In genomic region chr1:27357281-27358037, GRCh38 we compare ENCODE assay signal across 1 cellular context.
TF ChIP-seq lines count a peak whose summit lies in the region.

No MANE protein-coding gene starts in this region.

TF ChIP-seq in GM12878, 131 proteins besides CTCF, POLR2A, EP300 and RAD21 (continues in another document):
- TF ChIP-seq NFXL1 (IDR thresholded peaks at IDR 0.05; ENCODE audit: borderline replicate concordance), result no peak
- no peak for TF ChIP-seq MEF2B (IDR thresholded peaks at IDR 0.05; ENCODE audit: partially characterized antibody, poor library complexity, severe bottlenecking)
- no peak for TF ChIP-seq SIX5 (IDR thresholded peaks at IDR 0.05; ENCODE audit: low read depth, low read length, severe bottlenecking)
- TF ChIP-seq NKRF (conservative IDR thresholded peaks at IDR 0.05), result no peak
- no peak for TF ChIP-seq YBX1 (IDR thresholded peaks at IDR 0.05)
- TF ChIP-seq CBX3 (IDR thresholded peaks at IDR 0.05; ENCODE audit: borderline replicate concordance, low read depth), result no peak
- TF ChIP-seq TCF12 (IDR thresholded peaks at IDR 0.05; ENCODE audit: low read depth, low read length), result peak; percentile 87
- TF ChIP-seq WRNIP1 (IDR thresholded peaks at IDR 0.05; ENCODE audit: borderline replicate concordance, low read depth, low read length), result no peak
- TF ChIP-seq MYC (IDR thresholded peaks at IDR 0.05; ENCODE audit: insufficient read depth, insufficient read length, insufficient replicate concordance, low read length, severe bottlenecking), result no peak
- TF ChIP-seq ASH2L (IDR thresholded peaks at IDR 0.05; ENCODE audit: borderline replicate concordance, low read depth), result no peak
- no peak for TF ChIP-seq E4F1 (IDR thresholded peaks at IDR 0.05; ENCODE audit: borderline replicate concordance, partially characterized antibody)
- no peak for TF ChIP-seq RB1 (IDR thresholded peaks at IDR 0.05; ENCODE audit: borderline replicate concordance)
- TF ChIP-seq IKZF1 (conservative IDR thresholded peaks at IDR 0.05), result 0 out of 2 replicates have a peak, but pooled peaks have one; percentile 30
- TF ChIP-seq MLLT1 (IDR thresholded peaks at IDR 0.05), result no peak
- TF ChIP-seq LARP7 (IDR thresholded peaks at IDR 0.05), result 0 out of 2 replicates have a peak, but pooled peaks have one; percentile 56
- no peak for TF ChIP-seq ZNF622 (IDR thresholded peaks at IDR 0.05)
- no peak for TF ChIP-seq ZNF274 (IDR thresholded peaks at IDR 0.05; ENCODE audit: insufficient read depth, insufficient read length)
- no peak for TF ChIP-seq PML (IDR thresholded peaks at IDR 0.05; ENCODE audit: low read length)
- peak; percentile 34; the same call in 1 of the 2 replicates for TF ChIP-seq BACH1 (IDR thresholded peaks at IDR 0.05; ENCODE audit: borderline replicate concordance)
- no peak for TF ChIP-seq SMAD1 (IDR thresholded peaks at IDR 0.05; ENCODE audit: low read depth, partially characterized antibody)
- TF ChIP-seq REST (IDR thresholded peaks at IDR 0.05; ENCODE audit: low read depth, low read length), result no peak
- TF ChIP-seq ATF7 (IDR thresholded peaks at IDR 0.05; ENCODE audit: low read depth), result no peak
- TF ChIP-seq ZNF217 (IDR thresholded peaks at IDR 0.05), result no peak
- TF ChIP-seq USF2 (IDR thresholded peaks at IDR 0.05; ENCODE audit: borderline replicate concordance, low read depth, low read length), result no peak
- no peak for TF ChIP-seq TBL1XR1 (IDR thresholded peaks at IDR 0.05; ENCODE audit: low read depth, low read length)
- no peak for TF ChIP-seq ZNF687 (IDR thresholded peaks at IDR 0.05)
- TF ChIP-seq PBX3 (IDR thresholded peaks at IDR 0.05; ENCODE audit: insufficient replicate concordance, low read depth, low read length), result no peak
- peak; percentile 73; the same call in 1 of the 2 replicates for TF ChIP-seq ZNF207 (IDR thresholded peaks at IDR 0.05; ENCODE audit: borderline replicate concordance)
- TF ChIP-seq ZBTB4 (CRISPR knock-in tag; IDR thresholded peaks at IDR 0.05), result no peak
- TF ChIP-seq SREBF1 (IDR thresholded peaks at IDR 0.05; ENCODE audit: low read length), result no peak
- TF ChIP-seq RAD51 (IDR thresholded peaks at IDR 0.05), result no peak
- no peak for TF ChIP-seq ZBTB11 (CRISPR knock-in tag; IDR thresholded peaks at IDR 0.05)
- TF ChIP-seq HDAC6 (IDR thresholded peaks at IDR 0.05; ENCODE audit: unreplicated experiment), result no peak
- TF ChIP-seq ZNF384 (IDR thresholded peaks at IDR 0.05; ENCODE audit: borderline replicate concordance, low read depth, low read length), result no peak
